In genomic region chr3:195155842-195156241, GRCh38 we compare ENCODE assay signal across 10 cellular contexts.
DNase-seq lines count a peak whose midpoint lies in the region; ATAC-seq and TF ChIP-seq lines count a peak whose summit lies in the region.
"Had no signal": no experiment of that assay in that cellular context is flagged by ENCODE, and none has a peak within 500 bp of the region (broad histone marks: within the 10 kb centered on the region; RNA-seq: fewer than 3 reads in every experiment).

No MANE protein-coding gene starts in this region.

- H2BK5ac ChIP-seq in neuronal stem cell (ENCODE audit: low read length): no peak overlapping the region

- WGBS in esophagus, 2 donors: 65 to 81% methylated on average over 7 of the region's 7 CpGs
- WGBS in neuronal stem cell (ENCODE audit: extremely low coverage in 2 of 2, insufficient read length in 2 of 2, insufficient replicate concordance in 1 of 2), 2 donors: no CpG with 5 or more reads among the region's 7 CpGs

- H3K4me1 ChIP-seq in A673 (ENCODE audit: insufficient read depth, low read length, poor library complexity, severe bottlenecking) (peaks cover 62% of the 10 kb centered on the region), OCI-LY7 (ENCODE audit: insufficient read depth, low read length, poor library complexity, severe bottlenecking) (peaks cover 78% of the 10 kb centered on the region), esophagus (ENCODE audit: control insufficient read depth in 2 of 2, insufficient read depth in 2 of 2, low read length in 1 of 2) (peaks cover 10 to 22% of the 10 kb centered on the region in 2 donors), neuronal stem cell (ENCODE audit: control insufficient read depth in 2 of 2, insufficient read depth in 1 of 2, low read depth in 1 of 2, low read length in 2 of 2) (peaks cover 36 to 44% of the 10 kb centered on the region in 2 donors)

- no peaks in the 10 kb centered on the region for H3K79me2 ChIP-seq in OCI-LY7 (ENCODE audit: insufficient read depth, low read depth, low read length)

- H3K9me3 ChIP-seq in A673 (ENCODE audit: low read depth, low read length, poor library complexity, severe bottlenecking) (no peaks in the 10 kb centered on the region), OCI-LY7 (ENCODE audit: low read length) (no peaks in the 10 kb centered on the region), esophagus (ENCODE audit: control insufficient read depth in 2 of 2, insufficient read depth in 1 of 2, low read depth in 1 of 2, low read length in 1 of 2) (no peaks in the 10 kb centered on the region), neuronal stem cell (replicated peaks in 1 of 2; ENCODE audit: control insufficient read depth in 2 of 2, insufficient read depth in 1 of 2, low read depth in 1 of 2, low read length in 2 of 2) (no peaks in the 10 kb centered on the region)

- H4K20me1 ChIP-seq in OCI-LY7 (ENCODE audit: insufficient read depth, low read length): no peaks in the 10 kb centered on the region

- ATAC-seq in HG03025 (IDR thresholded peaks at IDR 0.05; ENCODE audit: low FRiP score, unreplicated experiment): no peak

- H3K79me1 ChIP-seq in neuronal stem cell (ENCODE audit: low read depth, low read length): no peaks in the 10 kb centered on the region

- no TSS peak for BruUV-seq in A673 (replicated peaks; lab: Mats Ljungman, UMichigan)
- BruUV-seq in OCI-LY7 (replicated peaks; lab: Mats Ljungman, UMichigan): no TSS peak

- DNase-seq in A673 (ENCODE audit: low spot score) (no peak), OCI-LY7 (ENCODE audit: low spot score) (no peak), neuronal stem cell (ENCODE audit: low spot score) (no peak), germinal center (ENCODE audit: low spot score) (no peak), NCI-H2227 treated with DMSO at 0.1 percent for 48 hours (lab: John Stamatoyannopoulos, UW) (no peak)
- DNase-seq in activated CD8-positive, alpha-beta memory T cell treated with anti-CD3 and anti-CD28 coated beads, Interleukin-2, amount 50 U/mL, for 4 hours: no peak
- DNase-seq: DND-41, T-helper 1 cell had no signal

- H3K36me3 ChIP-seq in A673 (ENCODE audit: insufficient read depth, low read length, poor library complexity, severe bottlenecking) (peaks cover 5% of the 10 kb centered on the region), OCI-LY7 (ENCODE audit: insufficient read depth, low read length) (peaks cover 7% of the 10 kb centered on the region; the same call in 1 of the 2 replicates), esophagus (ENCODE audit: control insufficient read depth in 2 of 2, insufficient read depth in 2 of 2, low read length in 1 of 2) (no peaks in the 10 kb centered on the region), neuronal stem cell (replicated peaks in 1 of 2; ENCODE audit: control insufficient read depth in 2 of 2, insufficient read depth in 2 of 2, low read length in 2 of 2) (peaks cover 0 to 19% of the 10 kb centered on the region in 2 donors)

- H3K4me3 ChIP-seq in A673 (ENCODE audit: low read depth, low read length, poor library complexity, severe bottlenecking) (no peak overlapping the region), OCI-LY7 (ENCODE audit: low read depth, low read length, poor library complexity, severe bottlenecking) (no peak overlapping the region), esophagus (ENCODE audit: low read depth in 1 of 2, low read length in 2 of 2) (no peak overlapping the region), neuronal stem cell (ENCODE audit: low read length in 2 of 2) (no peak overlapping the region)

- no peak overlapping the region for H3K9ac ChIP-seq in neuronal stem cell (ENCODE audit: low read depth, low read length, poor library complexity)

- no peaks in the 10 kb centered on the region for H3K9me2 ChIP-seq in OCI-LY7 (ENCODE audit: insufficient read depth, low read length)

- intact Hi-C loops in A673 (cut with micrococcal nuclease; ENCODE audit: unreplicated experiment) (no loop called here), OCI-LY7 (cut with micrococcal nuclease; ENCODE audit: unreplicated experiment) (loop anchor here (5.0 to 10.0 kb wide), 2 partner anchors 286 to 671 kb away; partner anchors contain the start of genes ACAP2 and ATP13A3)

- no peak overlapping the region for H4K8ac ChIP-seq in neuronal stem cell (ENCODE audit: low read depth, low read length)

- no peak overlapping the region for H2AFZ ChIP-seq in OCI-LY7 (ENCODE audit: low read length)
- H2AFZ ChIP-seq in neuronal stem cell (ENCODE audit: low read length): no peak overlapping the region

- H2BK15ac ChIP-seq in neuronal stem cell (ENCODE audit: low read length): no peak overlapping the region

- peak overlapping the region; percentile 89 for H3K27ac ChIP-seq in A673 (ENCODE audit: low read depth, low read length, poor library complexity, severe bottlenecking)
- H3K27ac ChIP-seq in OCI-LY7 (ENCODE audit: low read depth, low read length, poor library complexity, severe bottlenecking): peak overlapping the region; percentile 95
- H3K27ac ChIP-seq in esophagus (ENCODE audit: low read depth in 2 of 2, low read length in 1 of 2): peak overlapping the region; percentile 98 to 99
- no peak overlapping the region for H3K27ac ChIP-seq in neuronal stem cell (replicated peaks; ENCODE audit: low read length)

- POLR2A ChIA-PET in A673 (lab: Charles Lee; ENCODE audit: low non-redundant PET) (interaction anchor here (0.9 kb wide), 1 partner anchor 70 kb away, joined by 4 read pairs; no protein-coding TSS in a partner anchor), OCI-LY7 (lab: Charles Lee) (interaction anchor here (0.8 to 1.5 kb wide), 2 partner anchors 49 to 55 kb away, joined by 3 read pairs; no protein-coding TSS in a partner anchor)

- CTCF ChIA-PET in A673 (lab: Charles Lee) (no interaction called here), OCI-LY7 (lab: Charles Lee; ENCODE audit: unreplicated experiment) (no interaction called here)

- no peak for TF ChIP-seq CTCF in A673 (conservative IDR thresholded peaks at IDR 0.05; ENCODE audit: low read depth, low read length)
- TF ChIP-seq CTCF in OCI-LY7 (conservative IDR thresholded peaks at IDR 0.05; ENCODE audit: low read length): no peak

- peak overlapping the region; percentile 51 for H2AK5ac ChIP-seq in neuronal stem cell (ENCODE audit: low read depth, low read length)

- H3K23ac ChIP-seq in neuronal stem cell (ENCODE audit: low read depth, low read length, poor library complexity): no peak overlapping the region

- H3K4me2 ChIP-seq in OCI-LY7 (ENCODE audit: low read length): peak overlapping the region; percentile 70
- H3K4me2 ChIP-seq in neuronal stem cell (ENCODE audit: insufficient read depth, low read length, poor library complexity, severe bottlenecking): no peak overlapping the region

- H2BK12ac ChIP-seq in neuronal stem cell (ENCODE audit: low read length): no peak overlapping the region

- H2BK120ac ChIP-seq in neuronal stem cell (ENCODE audit: low read depth, low read length): no peak overlapping the region

- no peak overlapping the region for H3K14ac ChIP-seq in neuronal stem cell (ENCODE audit: low read length)

- H4K91ac ChIP-seq in neuronal stem cell (ENCODE audit: low read depth, low read length, poor library complexity): no peak overlapping the region

- no peaks in the 10 kb centered on the region for H3K27me3 ChIP-seq in A673 (replicated peaks; ENCODE audit: insufficient read depth, low read depth, low read length, poor library complexity)
- H3K27me3 ChIP-seq in esophagus (ENCODE audit: control insufficient read depth in 1 of 2, insufficient read depth in 2 of 2, low read length in 2 of 2): no peaks in the 10 kb centered on the region
- no peaks in the 10 kb centered on the region for H3K27me3 ChIP-seq in neuronal stem cell (ENCODE audit: control insufficient read depth in 3 of 3, insufficient read depth in 3 of 3, low read depth in 1 of 3, low read length in 3 of 3)

- H3K18ac ChIP-seq in neuronal stem cell (ENCODE audit: low read length): no peak overlapping the region

- H3K4ac ChIP-seq in neuronal stem cell (ENCODE audit: low read length): no peak overlapping the region
